In the genomic region with DNA sequence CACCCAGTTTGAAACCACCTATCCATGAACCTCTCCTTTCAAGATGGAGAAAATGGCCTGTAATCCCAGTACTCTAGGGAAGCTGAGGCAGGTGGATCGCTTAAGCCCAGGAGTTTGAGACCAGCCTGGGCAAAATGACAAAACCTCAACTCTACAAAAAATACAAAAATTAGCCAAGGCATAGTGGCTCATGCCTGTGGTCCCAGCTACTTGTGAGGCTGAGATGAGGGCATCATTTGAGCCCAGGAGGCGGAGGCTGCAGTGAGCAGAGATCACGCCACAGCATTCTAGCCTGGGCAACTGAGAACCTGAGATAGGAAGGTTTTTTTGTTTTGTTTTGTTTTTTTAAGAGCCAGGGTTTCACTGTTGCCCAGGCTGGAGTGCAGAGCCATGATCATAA, we compare ENCODE assay signal across 13 cellular contexts. TPM values are rescaled to one million over a fixed set of nuclear protein-coding genes. Genes with fewer than 3 reads are reported as not detected.
DNase-seq lines count a peak whose midpoint lies in the region; ATAC-seq and TF ChIP-seq lines count a peak whose summit lies in the region.
"Had no signal": no experiment of that assay in that cellular context is flagged by ENCODE, and none has a peak within 500 bp of the region (broad histone marks: within the 10 kb centered on the region; RNA-seq: fewer than 3 reads in every experiment).

No MANE protein-coding gene starts in this region.

- no peak overlapping the region; the same call in 1 of the 2 replicates for H3K4me3 ChIP-seq in Karpas-422 (ENCODE audit: low read length)
- H3K4me3 ChIP-seq: MG63 had no signal

- no peaks in the 10 kb centered on the region for H3K27me3 ChIP-seq in Karpas-422 (ENCODE audit: low read length)
- H3K27me3 ChIP-seq: MG63 had no signal

- peaks cover 100% of the 10 kb centered on the region for H3K79me2 ChIP-seq in Karpas-422 (ENCODE audit: low read length)

- peaks cover 79% of the 10 kb centered on the region for H4K20me1 ChIP-seq in Karpas-422 (ENCODE audit: insufficient read depth, low read depth, low read length)

- no peak overlapping the region for H3K4me3 Mint-ChIP-seq in activated T-cell treated with anti-CD3 and anti-CD28 coated beads, Interleukin-2, amount 50 U/mL, for 72 hours
- no peak overlapping the region for H3K4me3 Mint-ChIP-seq in chondrocyte (ENCODE audit: unreplicated experiment)
- H3K4me3 Mint-ChIP-seq in stimulated activated memory B cell treated with anti-CD40 and anti-IgM and Interleukin-4, amounts not matched to agents 10 μg/mL and 1 μg/mL and 100 μg/mL, for 72 hours = no peak overlapping the region
- H3K4me3 Mint-ChIP-seq: T-helper 1 cell treated with Interleukin-12 subunit alpha and Interleukin-12 subunit beta and Interleukin-4 antibody, amounts not matched to agents 30 μg/mL and 1 μg/mL, for 36 hours had no signal

- H3K36me3 ChIP-seq in Karpas-422 (ENCODE audit: insufficient read depth, low read length) = peaks cover 6% of the 10 kb centered on the region; the same call in 1 of the 2 replicates

- H3K9me3 ChIP-seq in Karpas-422 (ENCODE audit: low read length) = no peaks in the 10 kb centered on the region
- H3K9me3 ChIP-seq: Caco-2, MG63 had no signal

- H3K27ac ChIP-seq in Karpas-422 (ENCODE audit: low read length) = peak overlapping the region; percentile 72

- no peaks in the 10 kb centered on the region for H3K9me3 Mint-ChIP-seq in activated T-cell treated with anti-CD3 and anti-CD28 coated beads, Interleukin-2, amount 50 U/mL, for 72 hours
- no peaks in the 10 kb centered on the region for H3K9me3 Mint-ChIP-seq in chondrocyte (ENCODE audit: low read depth)
- no peaks in the 10 kb centered on the region for H3K9me3 Mint-ChIP-seq in stimulated activated memory B cell treated with anti-CD40 and anti-IgM and Interleukin-4, amounts not matched to agents 10 μg/mL and 1 μg/mL and 100 μg/mL, for 72 hours
- H3K9me3 Mint-ChIP-seq: T-helper 1 cell treated with Interleukin-12 subunit alpha and Interleukin-12 subunit beta and Interleukin-4 antibody, amounts not matched to agents 30 μg/mL and 1 μg/mL, for 36 hours had no signal

- no peak overlapping the region for H2AFZ ChIP-seq in Karpas-422 (ENCODE audit: low read length)

- H3K9me2 ChIP-seq in Karpas-422 (replicated peaks; ENCODE audit: insufficient read depth, low read length) = no peaks in the 10 kb centered on the region

- no peak for ATAC-seq in activated T-cell treated with anti-CD3 and anti-CD28 coated beads, Interleukin-2, amount 50 U/mL, for 72 hours (replicated peaks in 1 of 2)
- ATAC-seq in stimulated activated memory B cell treated with anti-CD40 and anti-IgM and Interleukin-4, amounts not matched to agents 10 μg/mL and 1 μg/mL and 100 μg/mL, for 72 hours = no peak
- ATAC-seq in GM21381 (IDR thresholded peaks at IDR 0.05; ENCODE audit: unreplicated experiment) (no peak), HG02759 (IDR thresholded peaks at IDR 0.05; ENCODE audit: unreplicated experiment) (no peak)

- DNase-seq in activated T-cell treated with anti-CD3 and anti-CD28 coated beads, Interleukin-2, amount 50 U/mL, for 72 hours = no peak
- no peak for DNase-seq in activated T-cell treated with anti-CD3 and anti-CD28 coated beads, Interleukin-2, amount 50 U/mL, for 48 hours
- peak; percentile 43 for DNase-seq in Karpas-422
- no peak for DNase-seq in chondrocyte (ENCODE audit: low spot score)
- DNase-seq in GOT3 (lab: John Stamatoyannopoulos, UW) = no peak
- DNase-seq: Caco-2, MG63, NCI-H2081 treated with DMSO at 0.1 percent for 48 hours, NCI-H526 treated with DMSO at 0.1 percent for 48 hours had no signal

- H3K4me2 ChIP-seq in Karpas-422 (ENCODE audit: low read depth, low read length, poor library complexity, severe bottlenecking) = peak overlapping the region; percentile 36

- no peaks in the 10 kb centered on the region for H3K27me3 Mint-ChIP-seq in activated T-cell treated with anti-CD3 and anti-CD28 coated beads, Interleukin-2, amount 50 U/mL, for 72 hours (ENCODE audit: low read depth)
- H3K27me3 Mint-ChIP-seq in chondrocyte (ENCODE audit: low read depth) = no peaks in the 10 kb centered on the region
- H3K27me3 Mint-ChIP-seq in stimulated activated memory B cell treated with anti-CD40 and anti-IgM and Interleukin-4, amounts not matched to agents 10 μg/mL and 1 μg/mL and 100 μg/mL, for 72 hours = no peaks in the 10 kb centered on the region

- peak overlapping the region; percentile 42; the same call in 1 of the 2 replicates for H3K9ac ChIP-seq in Karpas-422 (ENCODE audit: low read length)

- H3K4me1 Mint-ChIP-seq in activated T-cell treated with anti-CD3 and anti-CD28 coated beads, Interleukin-2, amount 50 U/mL, for 72 hours (ENCODE audit: low read depth) = peaks cover 65% of the 10 kb centered on the region
- peaks cover 61% of the 10 kb centered on the region for H3K4me1 Mint-ChIP-seq in chondrocyte (ENCODE audit: low read depth)
- peaks cover 76% of the 10 kb centered on the region for H3K4me1 Mint-ChIP-seq in stimulated activated memory B cell treated with anti-CD40 and anti-IgM and Interleukin-4, amounts not matched to agents 10 μg/mL and 1 μg/mL and 100 μg/mL, for 72 hours

- H3K4me1 ChIP-seq in Karpas-422 (ENCODE audit: low read length) = peaks cover 56% of the 10 kb centered on the region

- peaks cover 0 to 2% of the 10 kb centered on the region in 2 donors for H3K36me3 Mint-ChIP-seq in activated T-cell treated with anti-CD3 and anti-CD28 coated beads, Interleukin-2, amount 50 U/mL, for 72 hours (ENCODE audit: insufficient read depth in 2 of 2)
- H3K36me3 Mint-ChIP-seq in chondrocyte (ENCODE audit: low read depth) = no peaks in the 10 kb centered on the region
- peaks cover 5% of the 10 kb centered on the region for H3K36me3 Mint-ChIP-seq in stimulated activated memory B cell treated with anti-CD40 and anti-IgM and Interleukin-4, amounts not matched to agents 10 μg/mL and 1 μg/mL and 100 μg/mL, for 72 hours

- TF ChIP-seq CTCF in chondrocyte (IDR thresholded peaks at IDR 0.05) = no peak

- peak overlapping the region; percentile 88 for H3K27ac Mint-ChIP-seq in activated T-cell treated with anti-CD3 and anti-CD28 coated beads, Interleukin-2, amount 50 U/mL, for 72 hours
- peak overlapping the region; percentile 92 for H3K27ac Mint-ChIP-seq in chondrocyte (ENCODE audit: unreplicated experiment)
- H3K27ac Mint-ChIP-seq in stimulated activated memory B cell treated with anti-CD40 and anti-IgM and Interleukin-4, amounts not matched to agents 10 μg/mL and 1 μg/mL and 100 μg/mL, for 72 hours = peak overlapping the region; percentile 83

RNA-seq across cellular contexts. Expression of a gene that starts 5.4 kb away (rescaled TPM):
- 100 to 1,000 TPM; 252 to 274 TPM for total RNA-seq in activated T-cell treated with anti-CD3 and anti-CD28 coated beads, Interleukin-2, amount 50 U/mL, for 72 hours
- total RNA-seq in Karpas-422 (2014; rRNA removed; shearing (Covaris generic); ENCODE audit: low replicate concordance) = 377 and 455 TPM in 2 replicates
- total RNA-seq in chondrocyte = 165 to 299 TPM (median 169 TPM) in 3 replicates
